ENCODE assay signal across 9 cellular contexts in genomic region chr15:38130739-38131498, GRCh38.
A peak's percentile ranks its signal among the peaks of the same experiment; 100 is the strongest.
DNase-seq lines count a peak whose midpoint lies in the region; ATAC-seq and TF ChIP-seq lines count a peak whose summit lies in the region.
"Had no signal": no experiment of that assay in that cellular context is flagged by ENCODE, and none has a peak within 500 bp of the region (broad histone marks: within the 10 kb centered on the region; RNA-seq: fewer than 3 reads in every experiment).

No MANE protein-coding gene starts in this region.

- no peaks in the 10 kb centered on the region for H3K4me1 ChIP-seq in body of pancreas
- H3K4me1 ChIP-seq in suprapubic skin: peaks cover 39% of the 10 kb centered on the region

- H3K9me3 ChIP-seq in body of pancreas (no peaks in the 10 kb centered on the region), suprapubic skin (no peaks in the 10 kb centered on the region)

- H3K36me3 ChIP-seq in body of pancreas (replicated peaks in 1 of 2; ENCODE audit: insufficient read depth in 1 of 2, low read depth in 2 of 2) (no peaks in the 10 kb centered on the region), suprapubic skin (no peaks in the 10 kb centered on the region)

- intact Hi-C loops in body of pancreas (cut with DNase I) (no loop called here), left colon (cut with DNase I, micrococcal nuclease) (no loop called here)

- whole genome bisulfite sequencing in body of pancreas, 2 donors: 20 to 40% methylated on average over 10 of the region's 10 CpGs
- WGBS in suprapubic skin: 31% methylated on average over 9 of the region's 10 CpGs

- peak; percentile 68 for ATAC-seq in body of pancreas
- no peak for ATAC-seq in left colon

- TF ChIP-seq POLR2A in body of pancreas (IDR thresholded peaks at IDR 0.05) (no peak), suprapubic skin (IDR thresholded peaks at IDR 0.05) (no peak)

- H3K4me3 ChIP-seq in body of pancreas (no peak overlapping the region), suprapubic skin (no peak overlapping the region)

- DNase-seq in DMS 273 (lab: John Stamatoyannopoulos, UW; ENCODE audit: unreplicated experiment): peak; percentile 25
- DNase-seq in DMS 273 treated with DMSO at 0.1 percent for 48 hours (lab: John Stamatoyannopoulos, UW): no peak
- peak; percentile 15 for DNase-seq in LoVo (ENCODE audit: low spot score)
- DNase-seq in body of pancreas: peak; percentile 35 to 83 (median 50)
- DNase-seq in left colon: peak; percentile 54 to 77
- peak; percentile 89 to 93 for DNase-seq in suprapubic skin (ENCODE audit: low spot score in 2 of 2)
- no peak for DNase-seq in NCI-H128 (lab: John Stamatoyannopoulos, UW; ENCODE audit: unreplicated experiment)
- no peak for DNase-seq in activated gamma-delta T cell treated with Interleukin-2 at 50 U/mL for 16 hours

- H3K27ac ChIP-seq in body of pancreas (peak overlapping the region in 2 of 4 donors; percentile 55 to 64), suprapubic skin (peak overlapping the region; percentile 75)
- H3K27ac ChIP-seq: 22Rv1 had no signal

- no peak for TF ChIP-seq CTCF in body of pancreas (IDR thresholded peaks at IDR 0.05)
- TF ChIP-seq CTCF in suprapubic skin (IDR thresholded peaks at IDR 0.05): no peak

- H3K27me3 ChIP-seq in body of pancreas: no peaks in the 10 kb centered on the region
- H3K27me3 ChIP-seq in suprapubic skin: no peaks in the 10 kb centered on the region

- TF ChIP-seq EP300 in suprapubic skin (IDR thresholded peaks at IDR 0.05): no peak

Comparison
In these comparisons a context has a peak if more than half of its experiments do, and no peak if none do; other contexts are left out.
1. DNase-seq: peak in DMS 273 (single experiment), LoVo (single experiment), body of pancreas (4 of 4), left colon (2 of 2) and suprapubic skin (2 of 2); none in DMS 273 treated with DMSO at 0.1 percent for 48 hours (single experiment), NCI-H128 (single experiment) and activated gamma-delta T cell treated with Interleukin-2 at 50 U/mL for 16 hours (single experiment).